In genomic region chr4:107058828-107059227, GRCh38 we compare ENCODE assay signal across 29 cellular contexts. TPM values are rescaled to one million over a fixed set of nuclear protein-coding genes. Genes with fewer than 3 reads are reported as not detected.
DNase-seq lines count a peak whose midpoint lies in the region; ATAC-seq and TF ChIP-seq lines count a peak whose summit lies in the region.
"Had no signal": no experiment of that assay in that cellular context is flagged by ENCODE, and none has a peak within 500 bp of the region (broad histone marks: within the 10 kb centered on the region; RNA-seq: fewer than 3 reads in every experiment).

No MANE protein-coding gene starts in this region.

- H3K36me3 Mint-ChIP-seq in activated T-helper 17 cell treated with anti-CD3 and anti-CD28 coated beads, Interleukin-2, amount 50 U/mL, for 72 hours (ENCODE audit: low read depth): no peaks in the 10 kb centered on the region
- no peaks in the 10 kb centered on the region for H3K36me3 Mint-ChIP-seq in progenitor cell of endocrine pancreas (ENCODE audit: insufficient read depth)
- H3K36me3 Mint-ChIP-seq: activated naive CD4-positive, alpha-beta T cell treated with anti-CD3 and anti-CD28 coated beads, Interleukin-2, amount 50 U/mL, for 72 hours; CD14-positive monocyte; immature natural killer cell; natural killer cell treated with Interleukin-12 subunit alpha and Interleukin-12 subunit beta and Interleukin-15 and Interleukin-18, amount 100 ng/mL, for 72 hours had no signal

- CTCF ChIA-PET in HEK293T (lab: Yijun Ruan, JAX): no interaction called here

- no peak for TF ChIP-seq CTCF in progenitor cell of endocrine pancreas (IDR thresholded peaks at IDR 0.05; ENCODE audit: unreplicated experiment)

- H3K4me3 Mint-ChIP-seq in activated T-helper 17 cell treated with anti-CD3 and anti-CD28 coated beads, Interleukin-2, amount 50 U/mL, for 72 hours: no peak overlapping the region
- H3K4me3 Mint-ChIP-seq in progenitor cell of endocrine pancreas (ENCODE audit: low read depth): no peak overlapping the region
- H3K4me3 Mint-ChIP-seq: activated T-helper 1 cell treated with anti-CD3 and anti-CD28 coated beads, Interleukin-12 subunit alpha, Interleukin-12 subunit beta, Interleukin-2, Interleukin-4 antibody, amounts not matched to agents 30 ng/mL and 10 ng/mL and 1 ng/mL, durations not matched to agents 14 hours and 24 hours and 36 hours; CD14-positive monocyte; GM23338; immature natural killer cell; natural killer cell treated with Interleukin-12 subunit alpha and Interleukin-12 subunit beta and Interleukin-15 and Interleukin-18, amount 100 ng/mL, for 72 hours had no signal

- H3K9me3 Mint-ChIP-seq in activated T-helper 17 cell treated with anti-CD3 and anti-CD28 coated beads, Interleukin-2, amount 50 U/mL, for 72 hours: no peaks in the 10 kb centered on the region
- H3K9me3 Mint-ChIP-seq in progenitor cell of endocrine pancreas (ENCODE audit: low read depth): no peaks in the 10 kb centered on the region
- H3K9me3 Mint-ChIP-seq: activated naive CD4-positive, alpha-beta T cell treated with anti-CD3 and anti-CD28 coated beads, Interleukin-2, amount 50 U/mL, for 72 hours; activated T-helper 1 cell treated with anti-CD3 and anti-CD28 coated beads, Interleukin-12 subunit alpha, Interleukin-12 subunit beta, Interleukin-2, Interleukin-4 antibody, amounts not matched to agents 30 ng/mL and 10 ng/mL and 1 ng/mL, durations not matched to agents 14 hours and 24 hours and 36 hours; GM23338 had no signal

- H3K4me1 Mint-ChIP-seq in activated T-helper 17 cell treated with anti-CD3 and anti-CD28 coated beads, Interleukin-2, amount 50 U/mL, for 72 hours: peaks cover 6% of the 10 kb centered on the region
- H3K4me1 Mint-ChIP-seq in progenitor cell of endocrine pancreas (ENCODE audit: low read depth): no peaks in the 10 kb centered on the region
- H3K4me1 Mint-ChIP-seq: CD14-positive monocyte, immature natural killer cell had no signal

- H3K27me3 Mint-ChIP-seq in activated T-helper 17 cell treated with anti-CD3 and anti-CD28 coated beads, Interleukin-2, amount 50 U/mL, for 72 hours: peaks cover 11% of the 10 kb centered on the region
- H3K27me3 Mint-ChIP-seq in progenitor cell of endocrine pancreas: no peaks in the 10 kb centered on the region
- H3K27me3 Mint-ChIP-seq: natural killer cell treated with Interleukin-12 subunit alpha and Interleukin-12 subunit beta and Interleukin-15 and Interleukin-18, amount 100 ng/mL, for 72 hours had no signal

- POLR2A ChIA-PET in HEK293T (lab: Yijun Ruan, JAX): no interaction called here

- peak; percentile 97 for ATAC-seq in activated T-helper 17 cell treated with anti-CD3 and anti-CD28 coated beads, Interleukin-2, amount 50 U/mL, for 72 hours (replicated peaks)
- ATAC-seq: activated naive CD4-positive, alpha-beta T cell treated with anti-CD3 and anti-CD28 coated beads, Interleukin-2, amount 50 U/mL, for 72 hours; body of pancreas; GM23338; left ventricle myocardium superior; natural killer cell treated with Interleukin-12 subunit alpha and Interleukin-12 subunit beta and Interleukin-15 and Interleukin-18, amount 100 ng/mL, for 72 hours; right cardiac atrium; stimulated activated naive CD8-positive, alpha-beta T cell treated with anti-CD3 and anti-CD28 coated beads, Interleukin-15, Interleukin-2, amounts not matched to agents 100 U/mL and 50 U/mL, for 24 hours had no signal

- H3K27ac Mint-ChIP-seq in activated T-helper 17 cell treated with anti-CD3 and anti-CD28 coated beads, Interleukin-2, amount 50 U/mL, for 72 hours: no peak overlapping the region
- no peak overlapping the region for H3K27ac Mint-ChIP-seq in progenitor cell of endocrine pancreas
- H3K27ac Mint-ChIP-seq: activated naive CD4-positive, alpha-beta T cell treated with anti-CD3 and anti-CD28 coated beads, Interleukin-2, amount 50 U/mL, for 72 hours; activated T-helper 1 cell treated with anti-CD3 and anti-CD28 coated beads, Interleukin-12 subunit alpha, Interleukin-12 subunit beta, Interleukin-2, Interleukin-4 antibody, amounts not matched to agents 30 ng/mL and 10 ng/mL and 1 ng/mL, durations not matched to agents 14 hours and 24 hours and 36 hours; CD14-positive monocyte; GM23338; immature natural killer cell; natural killer cell treated with Interleukin-12 subunit alpha and Interleukin-12 subunit beta and Interleukin-15 and Interleukin-18, amount 100 ng/mL, for 72 hours had no signal

- peak; percentile 18 for DNase-seq in AG20443 (ENCODE audit: low spot score)
- DNase-seq in HCEC 1CT: peak; percentile 50
- DNase-seq in iris pigment epithelial cell (ENCODE audit: low read depth): peak; percentile 72
- DNase-seq in CD1c-positive myeloid dendritic cell (ENCODE audit: extremely low spot score): no peak
- DNase-seq in SK-N-DZ (ENCODE audit: low spot score): no peak
- DNase-seq in HEK293T (ENCODE audit: extremely low spot score): no peak
- no peak for DNase-seq in progenitor cell of endocrine pancreas (ENCODE audit: low spot score, unreplicated experiment)
- DNase-seq: activated CD4-positive, alpha-beta T cell treated with anti-CD3 and anti-CD28 coated beads, Interleukin-2, amount 50 U/mL, for 1 hour; body of pancreas; foreskin melanocyte; immature natural killer cell; KBM-7; left ventricle myocardium superior; midbrain; NCI-H1694; NCI-H2171 treated with DMSO at 0.1 percent for 48 hours; NCI-H526; pancreas; right cardiac atrium; stimulated activated CD4-positive, alpha-beta T cell treated with anti-CD3 and anti-CD28 coated beads, Interleukin-12 subunit alpha, Interleukin-12 subunit beta, amount 100 ng/mL, for 4 hours; stimulated activated naive CD8-positive, alpha-beta T cell treated with anti-CD3 and anti-CD28 coated beads, Interleukin-15, Interleukin-2, amounts not matched to agents 100 U/mL and 50 U/mL, for 24 hours; T-helper 2 cell had no signal

TF ChIP-seq in HEK293T, 16 proteins besides CTCF, POLR2A, EP300 and RAD21:
- TF ChIP-seq SUZ12 (IDR thresholded peaks at IDR 0.05) (no peak), TARDBP (IDR thresholded peaks at IDR 0.05) (no peak), ZNF384 (IDR thresholded peaks at IDR 0.05) (no peak), CTBP1 (IDR thresholded peaks at IDR 0.05; ENCODE audit: borderline replicate concordance) (no peak), ELF4 (IDR thresholded peaks at IDR 0.05) (no peak), HDGF (IDR thresholded peaks at IDR 0.05; ENCODE audit: borderline replicate concordance) (no peak), NFRKB (IDR thresholded peaks at IDR 0.05) (no peak), PKNOX1 (IDR thresholded peaks at IDR 0.05) (no peak), LEF1 (IDR thresholded peaks at IDR 0.05; ENCODE audit: borderline replicate concordance) (no peak)

RNA-seq across cellular contexts. Expression of gene DKK2, which starts 22.7 kb away (rescaled TPM):
- total RNA-seq in activated T-helper 17 cell treated with anti-CD3 and anti-CD28 coated beads, Interleukin-2, amount 50 U/mL, for 72 hours: under 1 TPM in 1 of 2 donors, not detected in 1; 0.19 TPM
- not detected in 2 replicates for polyA plus RNA-seq in SK-N-DZ (2014; cell fraction: cytosol; rRNA removed)
- not detected in 2 replicates for polyA plus RNA-seq in SK-N-DZ (2014; cell fraction: nucleus; rRNA removed)
- 12.6 and 17.0 TPM in 2 replicates for total RNA-seq in progenitor cell of endocrine pancreas
- total RNA-seq: activated naive CD4-positive, alpha-beta T cell treated with anti-CD3 and anti-CD28 coated beads, Interleukin-2, amount 50 U/mL, for 72 hours; activated T-helper 1 cell treated with anti-CD3 and anti-CD28 coated beads, Interleukin-12 subunit alpha, Interleukin-12 subunit beta, Interleukin-2, Interleukin-4 antibody, amounts not matched to agents 30 ng/mL and 10 ng/mL and 1 ng/mL, durations not matched to agents 14 hours and 24 hours and 36 hours; G401; GM23338; natural killer cell treated with Interleukin-12 subunit alpha and Interleukin-12 subunit beta and Interleukin-15 and Interleukin-18, amount 100 ng/mL, for 72 hours had no signal
- polyA plus RNA-seq: CD14-positive monocyte, immature natural killer cell had no signal

Comparison
In these comparisons a context has a peak if more than half of its experiments do, and no peak if none do; other contexts are left out.
1. DNase-seq: peak in AG20443 (single experiment), HCEC 1CT (single experiment) and iris pigment epithelial cell (single experiment); none in CD1c-positive myeloid dendritic cell (single experiment), SK-N-DZ (single experiment), HEK293T (single experiment) and progenitor cell of endocrine pancreas (single experiment).
2. RNA of gene DKK2, which starts 22.7 kb away (total RNA-seq): 12.6 to 17.0 TPM in progenitor cell of endocrine pancreas; 0.19 TPM in activated T-helper 17 cell treated with anti-CD3 and anti-CD28 coated beads, Interleukin-2, amount 50 U/mL, for 72 hours; every median in the first group is over 10 times any median in the second.